15 cellular contexts compared by ENCODE assay signal in genomic region chr3:183664913-183665381, GRCh38. TPM values are rescaled to one million over a fixed set of nuclear protein-coding genes. Genes with fewer than 3 reads are reported as not detected.
DNase-seq lines count a peak whose midpoint lies in the region; ATAC-seq and TF ChIP-seq lines count a peak whose summit lies in the region.
"Had no signal": no experiment of that assay in that cellular context is flagged by ENCODE, and none has a peak within 500 bp of the region (broad histone marks: within the 10 kb centered on the region; RNA-seq: fewer than 3 reads in every experiment).

No MANE protein-coding gene starts in this region.

- H3K9me3 Mint-ChIP-seq in brain: peaks cover 4 to 11% (median 5%) of the 10 kb centered on the region in 5 experiments
- H3K9me3 Mint-ChIP-seq in naive thymus-derived CD8-positive, alpha-beta T cell: no peaks in the 10 kb centered on the region
- peaks cover 8% of the 10 kb centered on the region for H3K9me3 Mint-ChIP-seq in WTC11

- CTCF ChIA-PET in AG04449 (lab: Yijun Ruan, JAX) (no interaction called here), WTC11 (lab: Charles Lee) (no interaction called here)

- H3K36me3 Mint-ChIP-seq in brain: peaks cover 87% of the 10 kb centered on the region
- H3K36me3 Mint-ChIP-seq in naive thymus-derived CD8-positive, alpha-beta T cell: peaks cover 0 to 73% (median 33%) of the 10 kb centered on the region in 3 donors
- peaks cover 49% of the 10 kb centered on the region for H3K36me3 Mint-ChIP-seq in WTC11

- POLR2A ChIA-PET in AG04449 (lab: Yijun Ruan, JAX) (interaction anchor here (0.6 kb wide), 1 partner anchor 31 kb away, joined by 3 read pairs; no protein-coding TSS in a partner anchor), WTC11 (lab: Charles Lee) (interaction anchor here (0.5 kb wide), 1 partner anchor 673 kb away, joined by 3 read pairs; no protein-coding TSS in a partner anchor)
- POLR2A ChIA-PET in naive thymus-derived CD8-positive, alpha-beta T cell (lab: Charles Lee): no interaction called here

- in situ Hi-C loops in GM13977 (cut with MboI; ENCODE audit: low pct_unique_long_range_greater_than_20kb, low sequenced_read_pairs, unreplicated experiment): no loop called here

- H3K4me1 Mint-ChIP-seq in brain (peaks cover 38% of the 10 kb centered on the region), WTC11 (no peaks in the 10 kb centered on the region)
- peaks cover 7 to 19% (median 12%) of the 10 kb centered on the region in 4 donors for H3K4me1 Mint-ChIP-seq in naive thymus-derived CD8-positive, alpha-beta T cell

- H3K4me3 Mint-ChIP-seq in brain (no peak overlapping the region), WTC11 (no peak overlapping the region)
- H3K4me3 Mint-ChIP-seq in naive thymus-derived CD8-positive, alpha-beta T cell: no peak overlapping the region

- H3K27me3 Mint-ChIP-seq in brain (no peaks in the 10 kb centered on the region), WTC11 (ENCODE audit: low read depth) (no peaks in the 10 kb centered on the region)
- H3K27me3 Mint-ChIP-seq in naive thymus-derived CD8-positive, alpha-beta T cell: no peaks in the 10 kb centered on the region

- no peak for ATAC-seq in naive thymus-derived CD8-positive, alpha-beta T cell
- ATAC-seq in WTC11 (no peak), HG03442 (IDR thresholded peaks at IDR 0.05; ENCODE audit: unreplicated experiment) (no peak)
- ATAC-seq: K562; stimulated activated naive CD8-positive, alpha-beta T cell treated with anti-CD3 and anti-CD28 coated beads, Interleukin-15, Interleukin-2, amounts not matched to agents 100 U/mL and 50 U/mL, for 24 hours had no signal

- H3K4me3 ChIP-seq in AG04449 (ENCODE audit: low read depth, low read length): no peak overlapping the region
- H3K4me3 ChIP-seq: BLaER1, K562 had no signal

- TF ChIP-seq CTCF in AG04449 (IDR thresholded peaks at IDR 0.05; ENCODE audit: insufficient read depth, low read length, missing control alignments): no peak
- no peak for TF ChIP-seq CTCF in brain (conservative IDR thresholded peaks at IDR 0.05)
- no peak for TF ChIP-seq CTCF in WTC11 (IDR thresholded peaks at IDR 0.05)
- no peak for TF ChIP-seq CTCF in GM13977 (IDR thresholded peaks at IDR 0.05; ENCODE audit: extremely low read depth, insufficient read depth, missing control alignments)

- H3K27ac Mint-ChIP-seq in brain (peak overlapping the region in 3 of 5 experiments; percentile 9 to 37 (median 20)), WTC11 (no peak overlapping the region)
- no peak overlapping the region for H3K27ac Mint-ChIP-seq in naive thymus-derived CD8-positive, alpha-beta T cell

- DNase-seq in AG04449 (ENCODE audit: low read depth, low spot score): peak; percentile 93
- DNase-seq in HT1080 (ENCODE audit: low read depth): peak; percentile 96
- peak; percentile 93 for DNase-seq in iris pigment epithelial cell (ENCODE audit: low read depth)
- DNase-seq in naive thymus-derived CD8-positive, alpha-beta T cell: no peak
- no peak for DNase-seq in WTC11 (ENCODE audit: low spot score)
- DNase-seq in GM13977 (ENCODE audit: low spot score): no peak
- DNase-seq: activated CD4-positive, alpha-beta T cell treated with anti-CD3 and anti-CD28 coated beads, Interleukin-2, amount 50 U/mL, for 4 hours; glutamatergic neuron; NCI-H524; stimulated activated CD4-positive, alpha-beta T cell treated with anti-CD3 and anti-CD28 coated beads, Interleukin-15, amount 100 ng/mL, for 24 hours; stimulated activated naive CD8-positive, alpha-beta T cell treated with anti-CD3 and anti-CD28 coated beads, Interleukin-15, Interleukin-2, amounts not matched to agents 100 U/mL and 50 U/mL, for 24 hours had no signal

TF ChIP-seq in WTC11, 78 proteins besides CTCF, POLR2A, EP300 and RAD21:
- TF ChIP-seq GRHL2 (CRISPR knock-in tag; IDR thresholded peaks at IDR 0.05; ENCODE audit: insufficient replicate concordance, severe bottlenecking) (no peak), EMX1 (CRISPR knock-in tag; IDR thresholded peaks at IDR 0.05) (no peak), AFF4 (CRISPR knock-in tag; IDR thresholded peaks at IDR 0.05; ENCODE audit: borderline replicate concordance) (no peak), TP53 (CRISPR knock-in tag; IDR thresholded peaks at IDR 0.05) (no peak), GABPB1 (CRISPR knock-in tag; IDR thresholded peaks at IDR 0.05) (no peak)
TF ChIP-seq in WTC11: peak in this region for 0.

RNA-seq across cellular contexts. Expression of gene KLHL24, which starts 29.5 kb away (rescaled TPM):
- 12.2 and 16.7 TPM in 2 replicates for total RNA-seq in HT1080 (2014; rRNA removed; shearing (Covaris generic))
- 16.8 and 24.8 TPM in 2 replicates for polyA plus RNA-seq in HT1080 (2015; cell fraction: cytosol; rRNA removed)
- polyA plus RNA-seq in HT1080 (2015; cell fraction: nucleus; rRNA removed): 33.7 and 45.5 TPM in 2 replicates
- 16.8 TPM for polyA plus RNA-seq in brain (ENCODE audit: insufficient read depth, low read depth, low replicate concordance)
- total RNA-seq in naive thymus-derived CD8-positive, alpha-beta T cell: 100 to 1,000 TPM; 107 to 114 TPM
- 10 to 100 TPM; 42.4 to 46.3 (median 44.2) TPM for polyA plus RNA-seq in naive thymus-derived CD8-positive, alpha-beta T cell
- total RNA-seq in WTC11 (2021): 33.1 to 35.3 TPM (median 33.9 TPM) in 3 replicates

RNA-seq across cellular contexts. Expression of gene YEATS2, which starts 32.6 kb away (rescaled TPM):
- 37.4 and 44.4 TPM in 2 replicates for total RNA-seq in HT1080 (2014; rRNA removed; shearing (Covaris generic))
- polyA plus RNA-seq in HT1080 (2015; cell fraction: cytosol; rRNA removed): 28.4 and 33.9 TPM in 2 replicates
- 61.7 and 68.8 TPM in 2 replicates for polyA plus RNA-seq in HT1080 (2015; cell fraction: nucleus; rRNA removed)
- 23.4 TPM for polyA plus RNA-seq in brain (ENCODE audit: insufficient read depth, low read depth, low replicate concordance)
- total RNA-seq in naive thymus-derived CD8-positive, alpha-beta T cell: 10 to 100 TPM; 22.6 to 24.3 TPM
- polyA plus RNA-seq in naive thymus-derived CD8-positive, alpha-beta T cell: 1 to 10 TPM; 4.3 to 6.8 (median 4.9) TPM
- total RNA-seq in WTC11 (2021): 42.5 to 52.7 TPM (median 49.3 TPM) in 3 replicates

Comparison
In these comparisons a context has a peak if more than half of its experiments do, and no peak if none do; other contexts are left out.
1. DNase-seq: peak in AG04449 (single experiment), HT1080 (single experiment) and iris pigment epithelial cell (single experiment); none in naive thymus-derived CD8-positive, alpha-beta T cell (0 of 10), WTC11 (single experiment) and GM13977 (single experiment).
2. H3K27ac Mint-ChIP-seq: peak in brain (3 of 5); none in naive thymus-derived CD8-positive, alpha-beta T cell (0 of 10) and WTC11 (single experiment).